8 cellular contexts compared by ENCODE assay signal in the genomic region with DNA sequence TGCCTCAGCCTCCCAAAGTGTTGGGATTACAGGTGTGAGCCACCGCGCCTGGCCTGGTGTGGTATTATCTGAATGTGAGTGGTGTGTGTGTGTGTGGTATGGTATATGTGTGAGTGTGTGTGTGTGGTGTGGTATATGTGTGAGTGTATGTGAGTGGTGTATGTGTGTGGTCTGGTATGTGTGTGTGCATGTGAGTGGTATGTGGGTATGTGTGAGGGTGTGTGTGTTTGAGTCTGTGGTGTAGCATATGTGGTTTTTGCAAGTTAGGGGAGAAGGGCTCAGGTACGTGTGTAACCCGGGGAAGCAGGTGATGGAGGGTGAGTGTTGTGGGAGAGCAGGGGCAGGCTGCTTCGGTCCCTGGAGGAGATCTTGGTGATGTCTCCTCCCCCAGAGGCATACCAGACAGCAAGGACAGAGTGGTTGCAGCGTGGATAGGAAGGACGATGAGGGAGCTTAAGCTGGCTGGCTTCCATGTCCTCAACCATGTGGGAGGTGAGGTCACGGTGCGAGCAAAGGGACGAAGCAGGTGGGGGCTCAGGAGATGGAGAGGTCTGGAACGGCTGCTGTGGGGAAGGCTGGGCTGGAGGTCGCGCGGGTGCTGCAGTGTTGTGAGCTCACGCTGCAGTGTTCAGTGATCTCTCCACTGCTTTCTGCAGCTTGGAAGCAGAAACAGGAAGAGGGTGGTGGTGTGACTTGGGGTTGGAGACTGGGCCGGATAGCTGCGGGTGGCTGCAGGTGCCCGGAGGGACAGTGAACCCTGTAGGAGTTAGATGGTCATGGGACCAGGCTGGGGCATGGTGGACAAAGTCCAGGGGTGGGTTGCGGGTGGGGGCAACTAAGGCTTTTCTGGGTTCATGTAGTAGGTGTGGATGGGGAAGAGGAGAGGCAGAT. TPM values are rescaled to one million over a fixed set of nuclear protein-coding genes. Genes with fewer than 3 reads are reported as not detected.
DNase-seq lines count a peak whose midpoint lies in the region; ATAC-seq, FAIRE-seq and TF ChIP-seq lines count a peak whose summit lies in the region.

No MANE protein-coding gene starts in this region.

- in situ Hi-C loops in ACHN (cut with HindIII; ENCODE audit: low pct_ligation_motif_present, low pct_unique_long_range_greater_than_20kb, low sequenced_read_pairs), result no loop called here

- DNase-seq in RKO (ENCODE audit: low spot score) (peak; percentile 19), fibroblast of the aortic adventitia (ENCODE audit: low read depth) (no peak), small intestine (no peak), ACHN (no peak), nucleus accumbens (lab: John Stamatoyannopoulos, UW) (no peak), NCI-H2029 treated with DMSO at 0.1 percent for 48 hours (lab: John Stamatoyannopoulos, UW) (no peak)

- peak overlapping the region; percentile 25 to 37 for H3K27ac ChIP-seq in small intestine (ENCODE audit: low read depth in 1 of 2, low read length in 1 of 2)

- TF ChIP-seq CTCF in fibroblast of the aortic adventitia (IDR thresholded peaks at IDR 0.05; ENCODE audit: insufficient read depth, low read length), result no peak

- H3K9me3 ChIP-seq in small intestine (ENCODE audit: control insufficient read depth, low read depth), result no peaks in the 10 kb centered on the region

- no peaks in the 10 kb centered on the region for H3K27me3 ChIP-seq in small intestine (ENCODE audit: control insufficient read depth in 2 of 2, insufficient read depth in 2 of 2, low read length in 2 of 2)

- peaks cover 5 to 11% of the 10 kb centered on the region in 2 donors for H3K4me1 ChIP-seq in small intestine (ENCODE audit: control insufficient read depth in 2 of 2, insufficient read depth in 1 of 2, low read depth in 1 of 2, low read length in 1 of 2)

- peak overlapping the region; percentile 41 for H3K4me3 ChIP-seq in fibroblast of the aortic adventitia (ENCODE audit: low read depth, low read length)
- no peak overlapping the region for H3K4me3 ChIP-seq in small intestine (ENCODE audit: low read depth in 1 of 2, low read length in 2 of 2)

- peaks cover 0 to 6% of the 10 kb centered on the region in 2 donors for H3K36me3 ChIP-seq in small intestine (ENCODE audit: control insufficient read depth in 2 of 2, insufficient read depth in 2 of 2, low read length in 2 of 2)

- FAIRE-seq in small intestine (lab: Jason Lieb, UNC), result no peak

- 35 to 49% (median 46%) methylated on average over 19 of the region's 19 CpGs for WGBS in small intestine, 3 donors

- ATAC-seq in GM21381 (IDR thresholded peaks at IDR 0.05; ENCODE audit: unreplicated experiment) (peak; percentile 44), GM19467 (IDR thresholded peaks at IDR 0.05; ENCODE audit: unreplicated experiment) (no peak)

RNA-seq across cellular contexts. Expression of a gene that starts 5.0 kb away (rescaled TPM):
- 41.6 and 48.4 TPM in 2 replicates for total RNA-seq in fibroblast of the aortic adventitia (ENCODE audit: low replicate concordance)
- polyA plus RNA-seq in small intestine, result 10 to 100 TPM; 50.3 to 73.2 (median 50.8) TPM

RNA-seq across cellular contexts. Expression of a gene that starts 22.5 kb away (rescaled TPM):
- not detected in 2 replicates for total RNA-seq in fibroblast of the aortic adventitia (ENCODE audit: low replicate concordance)
- 10 to 100 TPM; 14.6 to 42.3 (median 19.6) TPM for polyA plus RNA-seq in small intestine

RNA-seq across cellular contexts. Expression of a gene that starts 23.6 kb away (rescaled TPM):
- total RNA-seq in fibroblast of the aortic adventitia (ENCODE audit: low replicate concordance), result 3.2 and 4.0 TPM in 2 replicates
- 1 to 10 TPM in 1 of 3 donors, under 1 TPM in 1, not detected in 1; 0.54 to 3.3 TPM for polyA plus RNA-seq in small intestine

RNA-seq across cellular contexts. Expression of a gene that starts 57.1 kb away (rescaled TPM):
- not detected in 2 replicates for total RNA-seq in fibroblast of the aortic adventitia (ENCODE audit: low replicate concordance)
- not detected for polyA plus RNA-seq in small intestine
